ENCODE assay signal across 20 cellular contexts in the genomic region with DNA sequence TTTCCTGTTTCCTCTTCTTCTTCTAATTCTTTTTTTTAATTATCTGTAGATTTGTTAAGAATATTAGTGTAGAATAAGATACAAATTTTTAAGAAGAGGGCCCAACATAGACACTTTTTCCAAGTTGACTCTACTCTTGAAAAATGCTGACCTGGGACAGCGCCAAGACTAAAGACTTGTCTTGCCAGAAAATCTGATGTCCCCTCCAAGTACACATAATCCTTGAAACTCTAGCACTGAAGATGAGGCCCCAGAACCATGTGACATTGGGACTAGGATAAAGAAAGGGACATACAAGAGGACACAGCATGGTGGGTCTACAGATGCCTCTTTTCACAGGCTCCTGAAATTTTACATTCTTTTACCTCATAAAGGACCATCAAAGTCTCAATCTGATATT.
"Had no signal": no experiment of that assay in that cellular context is flagged by ENCODE, and none has a peak within 500 bp of the region (broad histone marks: within the 10 kb centered on the region; RNA-seq: fewer than 3 reads in every experiment).

No MANE protein-coding gene starts in this region.

- H2AFZ ChIP-seq: hepatocyte had no signal

- H3K36me3 ChIP-seq: transverse colon had no signal

- H3K4me1 ChIP-seq: transverse colon had no signal

- H3K9me3 ChIP-seq: transverse colon had no signal

- H3K79me2 ChIP-seq: hepatocyte had no signal

- DNase-seq: activated CD4-positive, alpha-beta T cell treated with anti-CD3 and anti-CD28 coated beads, Interleukin-2, amount 50 U/mL, for 4 hours; activated CD4-positive, CD25-positive, alpha-beta regulatory T cell treated with anti-CD3 and anti-CD28 coated beads, Interleukin-2, amount 50 U/mL, for 72 hours; activated naive CD4-positive, alpha-beta T cell treated with anti-CD3 and anti-CD28 coated beads for 36 hours; activated naive CD8-positive, alpha-beta T cell treated with anti-CD3 and anti-CD28 coated beads, Interleukin-2, amount 50 U/mL, for 24 hours; caudate nucleus; cortex of kidney; effector CD4-positive, alpha-beta T cell; kidney; left ventricle myocardium superior; mesenchymal stem cell; retina; stimulated activated CD4-positive, alpha-beta T cell treated with anti-CD3 and anti-CD28 coated beads, Interleukin-2, amount 100 ng/mL, for 48 hours; stimulated activated naive B cell treated with anti-CD40 and anti-IgM and Interleukin-4, amounts not matched to agents 10 μg/mL and 1 μg/mL and 100 μg/mL, for 72 hours; substantia nigra; T1000; transverse colon had no signal

- H3K4me3 ChIP-seq: hepatocyte, transverse colon had no signal

- FAIRE-seq: endothelial cell of umbilical vein, kidney had no signal

- ATAC-seq: activated naive CD8-positive, alpha-beta T cell treated with anti-CD3 and anti-CD28 coated beads, Interleukin-2, amount 50 U/mL, for 24 hours; activated T-helper 17 cell treated with anti-CD3 and anti-CD28 coated beads, Interleukin-2, amount 50 U/mL, for 72 hours; left ventricle myocardium superior; natural killer cell treated with Interleukin-12 subunit alpha and Interleukin-12 subunit beta and Interleukin-15 and Interleukin-18, amount 100 ng/mL, for 72 hours; stimulated activated naive B cell treated with anti-CD40 and anti-IgM and Interleukin-4, amounts not matched to agents 10 μg/mL and 1 μg/mL and 100 μg/mL, for 72 hours had no signal

- H3K27me3 ChIP-seq: hepatocyte, transverse colon had no signal

- H3K4me2 ChIP-seq: hepatocyte had no signal

- H3K27ac ChIP-seq: hepatocyte, transverse colon had no signal
